34 cellular contexts compared by ENCODE assay signal in the genomic region with DNA sequence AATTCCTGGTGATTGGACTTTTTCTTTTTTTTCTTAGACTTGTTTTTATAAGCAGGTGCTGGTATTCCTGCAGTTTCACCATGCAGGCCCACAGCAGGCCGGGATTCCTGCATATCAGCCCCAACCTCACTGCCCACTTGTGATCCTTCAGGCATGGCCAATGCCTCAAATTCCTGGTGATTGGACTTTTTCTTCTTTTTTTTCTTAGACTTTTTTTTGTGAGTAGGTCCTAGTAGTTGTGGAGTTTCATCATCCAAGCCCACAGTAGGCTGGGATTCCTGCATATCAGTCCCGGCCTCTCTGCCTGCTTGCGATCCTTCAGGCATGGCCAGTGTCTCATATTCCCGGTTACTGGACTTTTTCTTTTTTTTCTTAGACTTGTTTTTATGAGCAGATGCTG. TPM values are rescaled to one million over a fixed set of nuclear protein-coding genes. Genes with fewer than 3 reads are reported as not detected.
DNase-seq lines count a peak whose midpoint lies in the region; ATAC-seq, FAIRE-seq and TF ChIP-seq lines count a peak whose summit lies in the region.
"Had no signal": no experiment of that assay in that cellular context is flagged by ENCODE, and none has a peak within 500 bp of the region (broad histone marks: within the 10 kb centered on the region; RNA-seq: fewer than 3 reads in every experiment).

No MANE protein-coding gene starts in this region.

- peak overlapping the region in 6 of 11 experiments; percentile 13 to 95 (median 89); a peak in 11 of 22 replicates for H3K4me2 ChIP-seq in BLaER1 treated with 17β-estradiol and CSF1 and Interleukin-3, amounts not matched to agents 10 nM and 100 nM
- no peak overlapping the region for H3K4me2 ChIP-seq in H9 (ENCODE audit: insufficient read depth, insufficient read length, low read length)
- H3K4me2 ChIP-seq in GM12878 (ENCODE audit: control insufficient read depth, insufficient read depth): no peak overlapping the region
- H3K4me2 ChIP-seq: neural progenitor cell had no signal

- H3K9me3 Mint-ChIP-seq in H9 (no peaks in the 10 kb centered on the region; a peak in 1 of 5 replicates), progenitor cell of endocrine pancreas (ENCODE audit: low read depth) (no peaks in the 10 kb centered on the region)
- H3K9me3 Mint-ChIP-seq: activated naive CD4-positive, alpha-beta T cell treated with anti-CD3 and anti-CD28 coated beads, Interleukin-2, amount 50 U/mL, for 24 hours; immature natural killer cell; memory B cell; neural progenitor cell; T-helper 2 cell treated with Interferon-gamma antibody and Interleukin-4, amounts not matched to agents 5 μg/mL and 100 μg/mL, for 36 hours had no signal

- TSS peak; percentile 39 for BruUV-seq in GM12878 (replicated peaks; lab: Mats Ljungman, UMichigan)

- POLR2A ChIA-PET in GM12878 (lab: Charles Lee): no interaction called here

- H3K23me2 ChIP-seq in H9 (ENCODE audit: insufficient read length, low read depth, low read length, poor library complexity, severe bottlenecking): no peaks in the 10 kb centered on the region

- H3K27ac Mint-ChIP-seq in H9 (peak overlapping the region in 2 of 3 experiments; percentile 29 to 62; a peak in 5 of 7 replicates), progenitor cell of endocrine pancreas (peak overlapping the region; percentile 54)
- H3K27ac Mint-ChIP-seq: activated CD4-positive, alpha-beta T cell treated with anti-CD3 and anti-CD28 coated beads for 36 hours; activated naive CD4-positive, alpha-beta T cell treated with anti-CD3 and anti-CD28 coated beads, Interleukin-2, amount 50 U/mL, for 24 hours; immature natural killer cell; memory B cell; neural progenitor cell; T-helper 2 cell treated with Interferon-gamma antibody and Interleukin-4, amounts not matched to agents 5 μg/mL and 100 μg/mL, for 36 hours had no signal

- peaks cover 5 to 34% (median 14%) of the 10 kb centered on the region in 11 experiments; a peak in 12 of 22 replicates for H4K20me1 ChIP-seq in BLaER1 treated with 17β-estradiol and CSF1 and Interleukin-3, amounts not matched to agents 10 nM and 100 nM
- H4K20me1 ChIP-seq in H9 (ENCODE audit: control insufficient read depth, insufficient read depth, insufficient read length) (no peaks in the 10 kb centered on the region), GM12878 (ENCODE audit: control insufficient read depth, insufficient read depth) (no peaks in the 10 kb centered on the region)

- whole genome bisulfite sequencing in H9 (ENCODE audit: extremely low coverage, insufficient read length, low lambda C conversion rate): no CpG with 5 or more reads among the region's 4 CpGs
- 98% methylated on average over 4 of the region's 4 CpGs for WGBS in GM12878 (ENCODE audit: insufficient coverage, insufficient replicate concordance, low lambda C conversion rate, missing lambda C conversion rate)

- no peak overlapping the region for H2BK12ac ChIP-seq in H9 (ENCODE audit: insufficient read length, low read depth, low read length)

- in situ Hi-C loops in GM12878 (cut with MboI): no loop called here

- H3K36me3 Mint-ChIP-seq in H9 (ENCODE audit: insufficient read depth in 1 of 3, low read depth in 3 of 3) (peaks cover 37 to 66% (median 57%) of the 10 kb centered on the region in 3 experiments; a peak in 6 of 7 replicates), progenitor cell of endocrine pancreas (ENCODE audit: insufficient read depth) (peaks cover 24% of the 10 kb centered on the region)

- no peak for FAIRE-seq in GM12878 (lab: Jason Lieb, UNC)
- FAIRE-seq: bronchial epithelial cell, GM12892, H54, HepG2, pancreas, small intestine had no signal

- no peak overlapping the region for H2BK15ac ChIP-seq in H9 (ENCODE audit: low read depth, low read length)

- H3K4ac ChIP-seq in H9 (ENCODE audit: low read depth, low read length): no peak overlapping the region

- peaks cover 58 to 70% (median 69%) of the 10 kb centered on the region in 11 experiments for H3K36me3 ChIP-seq in BLaER1 treated with 17β-estradiol and CSF1 and Interleukin-3, amounts not matched to agents 10 nM and 100 nM
- peaks cover 9 to 21% of the 10 kb centered on the region in 2 experiments for H3K36me3 ChIP-seq in GM12878 (ENCODE audit: control insufficient read depth in 2 of 2, insufficient read depth in 2 of 2, low read length in 1 of 2)

- H3K4me1 Mint-ChIP-seq in H9: peaks cover 7 to 9% of the 10 kb centered on the region in 2 experiments
- H3K4me1 Mint-ChIP-seq in progenitor cell of endocrine pancreas (ENCODE audit: low read depth): peaks cover 9% of the 10 kb centered on the region

- H3K27me3 Mint-ChIP-seq in H9 (ENCODE audit: low read depth) (no peaks in the 10 kb centered on the region), progenitor cell of endocrine pancreas (no peaks in the 10 kb centered on the region)
- H3K27me3 Mint-ChIP-seq: activated CD4-positive, alpha-beta T cell treated with anti-CD3 and anti-CD28 coated beads for 36 hours; activated naive CD4-positive, alpha-beta T cell treated with anti-CD3 and anti-CD28 coated beads, Interleukin-2, amount 50 U/mL, for 24 hours; memory B cell had no signal

- RAD21 ChIA-PET in GM12878 (lab: Charles Lee; ENCODE audit: unreplicated experiment): no interaction called here

- SMC1A ChIA-PET in GM12878 (lab: Charles Lee; ENCODE audit: uncharacterized antibody, unreplicated experiment): no interaction called here

- peak overlapping the region in 1 of 11 experiments; percentile 99; a peak in 1 of 22 replicates for H3K9ac ChIP-seq in BLaER1 treated with 17β-estradiol and CSF1 and Interleukin-3, amounts not matched to agents 10 nM and 100 nM
- H3K9ac ChIP-seq in H9 (ENCODE audit: extremely low read depth, insufficient read length, low read length) (no peak overlapping the region), GM12878 (ENCODE audit: control insufficient read depth, insufficient read depth, low read length) (no peak overlapping the region)
- H3K9ac ChIP-seq: neural progenitor cell had no signal

- intact Hi-C loops in GM12878 (cut with micrococcal nuclease; ENCODE audit: unreplicated experiment): no loop called here

- no peak overlapping the region for H3K56ac ChIP-seq in H9 (ENCODE audit: insufficient read length, low read depth, low read length)

- no peaks in the 10 kb centered on the region for H3K27me3 ChIP-seq in BLaER1 treated with 17β-estradiol and CSF1 and Interleukin-3, amounts not matched to agents 10 nM and 100 nM
- H3K27me3 ChIP-seq in H9 (ENCODE audit: insufficient read depth, low read length) (no peaks in the 10 kb centered on the region), GM12878 (replicated peaks in 1 of 2; ENCODE audit: control insufficient read depth in 2 of 2, insufficient read depth in 2 of 2, low read length in 1 of 2) (no peaks in the 10 kb centered on the region)
- H3K27me3 ChIP-seq: left lung, neural progenitor cell, pancreas, tibial artery, vagina had no signal

- H3K23ac ChIP-seq in H9 (ENCODE audit: insufficient read length, low read depth, low read length): no peak overlapping the region

- TF ChIP-seq POLR2A in GM12878 (IDR thresholded peaks at IDR 0.05; ENCODE audit: low read depth, low read length): no peak

- TF ChIP-seq CTCF in H9 (conservative IDR thresholded peaks at IDR 0.05) (no peak), GM12878 (IDR thresholded peaks at IDR 0.05 in 2 of 3, conservative IDR thresholded peaks at IDR 0.05 in 1 of 3; ENCODE audit: control insufficient read depth in 2 of 3, extremely low read depth in 1 of 3, insufficient read depth in 1 of 3, low read depth in 3 of 3, low read length in 3 of 3) (no peak), progenitor cell of endocrine pancreas (IDR thresholded peaks at IDR 0.05; ENCODE audit: unreplicated experiment) (no peak)

- no peak overlapping the region for H2AK5ac ChIP-seq in H9 (ENCODE audit: insufficient read length, low read length)

- H3K14ac ChIP-seq in H9 (ENCODE audit: insufficient read depth, low read length): no peak overlapping the region

- no peak overlapping the region for H4K91ac ChIP-seq in H9 (ENCODE audit: insufficient read length, low read depth, low read length)

- DNase-seq in H9 (no peak), GM12878 (ENCODE audit: low read depth, low spot score) (no peak), progenitor cell of endocrine pancreas (ENCODE audit: low spot score, unreplicated experiment) (no peak), cortex of kidney (lab: John Stamatoyannopoulos, UW) (no peak)
- DNase-seq: activated CD4-positive, alpha-beta T cell treated with anti-CD3 and anti-CD28 coated beads for 36 hours; anterior cingulate cortex; DMS53; effector CD4-positive, alpha-beta T cell; immature natural killer cell; Karpas-422; left lung; NCI-H1417 treated with DMSO at 0.1 percent for 48 hours; NCI-H2107; NCI-H345; pancreas; SHP77 treated with DMSO at 0.1 percent for 48 hours; small intestine; tibial artery had no signal

- no peak overlapping the region for H3K18ac ChIP-seq in H9 (ENCODE audit: insufficient read length, low read depth, low read length)

- no peak overlapping the region for H2BK20ac ChIP-seq in H9 (ENCODE audit: low read depth, low read length, poor library complexity, severe bottlenecking)

- H4K5ac ChIP-seq in H9 (ENCODE audit: insufficient read length, low read depth, low read length): no peak overlapping the region

- H2AFZ ChIP-seq in H9 (ENCODE audit: low read length) (no peak overlapping the region), GM12878 (ENCODE audit: control insufficient read depth, low read depth, low read length) (no peak overlapping the region)
- H2AFZ ChIP-seq: neural progenitor cell had no signal

- no peak overlapping the region for H3K4me3 ChIP-seq in BLaER1 treated with 17β-estradiol and CSF1 and Interleukin-3, amounts not matched to agents 10 nM and 100 nM
- no peak overlapping the region for H3K4me3 ChIP-seq in GM12878
- H3K4me3 ChIP-seq: left lung, neural progenitor cell, pancreas, tibial artery, vagina had no signal

- H3K79me1 ChIP-seq in H9 (ENCODE audit: insufficient read depth, low read depth, low read length, poor library complexity, severe bottlenecking): peaks cover 6% of the 10 kb centered on the region

- peaks cover 32 to 49% (median 42%) of the 10 kb centered on the region in 10 experiments for H3K4me1 ChIP-seq in BLaER1 treated with 17β-estradiol and CSF1 and Interleukin-3, amounts not matched to agents 10 nM and 100 nM
- H3K4me1 ChIP-seq in H9 (ENCODE audit: insufficient read depth, low read length) (peaks cover 3% of the 10 kb centered on the region; the same call in 1 of the 2 replicates), GM12878 (ENCODE audit: control insufficient read depth, insufficient read depth, low read length) (peaks cover 5% of the 10 kb centered on the region)
- H3K4me1 ChIP-seq: pancreas had no signal

- ATAC-seq in GM12878 (no peak), HG02678 (IDR thresholded peaks at IDR 0.05; ENCODE audit: unreplicated experiment) (no peak), HG03097 (IDR thresholded peaks at IDR 0.05; ENCODE audit: low FRiP score, unreplicated experiment) (no peak)
- ATAC-seq: activated CD4-positive, alpha-beta T cell treated with anti-CD3 and anti-CD28 coated beads for 36 hours; HepG2; left lung; Panc1; pancreas had no signal

- H2BK120ac ChIP-seq in H9 (ENCODE audit: low read depth, low read length, poor library complexity, severe bottlenecking): no peak overlapping the region

- CTCF ChIA-PET in GM12878 (lab: Yijun Ruan, JAX): no interaction called here

- TF ChIP-seq EP300 in GM12878 (IDR thresholded peaks at IDR 0.05; ENCODE audit: borderline replicate concordance in 1 of 2, control insufficient read depth in 1 of 2, low read depth in 2 of 2, low read length in 2 of 2): no peak

- no peak overlapping the region for H3T11ph ChIP-seq in H9 (ENCODE audit: low read length)

- no peak overlapping the region for H2BK5ac ChIP-seq in H9 (ENCODE audit: insufficient read length, low read length)

- H3K4me3 Mint-ChIP-seq in H9 (no peak overlapping the region), progenitor cell of endocrine pancreas (ENCODE audit: low read depth) (no peak overlapping the region)
- H3K4me3 Mint-ChIP-seq: activated CD4-positive, alpha-beta T cell treated with anti-CD3 and anti-CD28 coated beads for 36 hours; immature natural killer cell; memory B cell; neural progenitor cell; T-helper 2 cell treated with Interferon-gamma antibody and Interleukin-4, amounts not matched to agents 5 μg/mL and 100 μg/mL, for 36 hours had no signal

- H3K79me2 ChIP-seq in H9 (ENCODE audit: insufficient read depth, low read length) (peaks cover 9% of the 10 kb centered on the region; the same call in 1 of the 2 replicates), GM12878 (ENCODE audit: control insufficient read depth, insufficient read depth, low read length) (peaks cover 31% of the 10 kb centered on the region)

- peak overlapping the region in 4 of 11 experiments; percentile 27 to 97 (median 92); a peak in 7 of 22 replicates for H3K27ac ChIP-seq in BLaER1 treated with 17β-estradiol and CSF1 and Interleukin-3, amounts not matched to agents 10 nM and 100 nM
- H3K27ac ChIP-seq in H9 (ENCODE audit: insufficient read length, low read depth, low read length) (no peak overlapping the region), GM12878 (ENCODE audit: control insufficient read depth, insufficient read depth) (no peak overlapping the region)
- H3K27ac ChIP-seq: epithelial cell of prostate, left lung, neural progenitor cell, pancreas, tibial artery, vagina had no signal

- H3K9me3 ChIP-seq in BLaER1 treated with 17β-estradiol and CSF1 and Interleukin-3, amounts not matched to agents 10 nM and 100 nM (replicated peaks in 1 of 11): no peaks in the 10 kb centered on the region
- no peaks in the 10 kb centered on the region for H3K9me3 ChIP-seq in H9 (ENCODE audit: control insufficient read depth, low read depth, low read length)
- H3K9me3 ChIP-seq in GM12878 (replicated peaks; ENCODE audit: control insufficient read depth, insufficient read depth, low read length): no peaks in the 10 kb centered on the region
- H3K9me3 ChIP-seq: left lung, pancreas, tibial artery, vagina had no signal

- TF ChIP-seq RAD21 in GM12878 (IDR thresholded peaks at IDR 0.05; ENCODE audit: insufficient read depth, low read depth, low read length): no peak

- no peak overlapping the region for H4K8ac ChIP-seq in H9 (replicated peaks; ENCODE audit: insufficient read length, low read depth, low read length)

RNA-seq across cellular contexts. Expression of a gene that starts 4.8 kb away (rescaled TPM):
- 24.2 and 26.9 TPM in 2 replicates for total RNA-seq in H9 (2021)
- total RNA-seq in GM12878 (2013; cell fraction: nucleolus; rRNA removed): 14.4 and 18.9 TPM in 2 replicates
- 15.2 and 15.6 TPM in 2 replicates for total RNA-seq in GM12878 (2014; rRNA removed)
- 22.8 and 23.0 TPM in 2 replicates for total RNA-seq in GM12878 (2014; rRNA removed; fragmentation: Illumina TruSeq; extraction: Trizol)
- total RNA-seq in GM12878 (2021): 14.3 and 16.0 TPM in 2 replicates
- 16.4 TPM for polyA plus RNA-seq in GM12878 (2011; ENCODE audit: low read depth)
- polyA plus RNA-seq in GM12878 (2011; rRNA removed): 16.2 and 25.2 TPM in 2 replicates
- polyA plus RNA-seq in GM12878 (2011; cell fraction: cytosol; rRNA removed): 11.7 and 11.9 TPM in 2 replicates
- polyA plus RNA-seq in GM12878 (2011; cell fraction: nucleus; rRNA removed): 5.5 and 11.2 TPM in 2 replicates
- polyA plus RNA-seq in GM12878 (2012): 13.2 and 14.2 TPM in 2 replicates
- polyA plus RNA-seq in GM12878 (2014; fragmentation: Illumina TruSeq; extraction: Trizol): 25.5 and 26.4 TPM in 2 replicates
- 10 to 100 TPM; 11.3 to 16.0 TPM for polyA plus RNA-seq in GM12878 (2014; fragmentation: Nextera tagmentation; extraction: Ambion mirVana)
- polyA plus RNA-seq in GM12878 (2014; rRNA removed): 20.5 and 23.4 TPM in 2 replicates
- polyA plus RNA-seq in GM12878 (2016; fragmentation: Nextera tagmentation; extraction: Ambion mirVana): 10 to 100 TPM; 11.9 to 13.2 TPM
- 5.4 and 5.6 TPM in 2 replicates for polyA minus RNA-seq in GM12878 (2011; rRNA and poly(A)+ RNA removed)
- 4.1 and 5.7 TPM in 2 replicates for polyA minus RNA-seq in GM12878 (2011; cell fraction: cytosol; rRNA and poly(A)+ RNA removed)
- 3.7 and 5.5 TPM in 2 replicates for polyA minus RNA-seq in GM12878 (2011; cell fraction: nucleus; rRNA and poly(A)+ RNA removed)
- total RNA-seq in progenitor cell of endocrine pancreas: 17.9 and 18.5 TPM in 2 replicates

RNA-seq across cellular contexts. Expression of a gene that starts 8.2 kb away (rescaled TPM):
- total RNA-seq in H9 (2021) (0.72 and 0.86 TPM in 2 replicates), GM12878 (2014; rRNA removed) (not detected in 2 replicates), GM12878 (2014; rRNA removed; fragmentation: Illumina TruSeq; extraction: Trizol) (not detected in 2 replicates), GM12878 (2021) (not detected in 2 replicates), progenitor cell of endocrine pancreas (0.43 and 0.64 TPM in 2 replicates)
- not detected in 2 replicates for total RNA-seq in GM12878 (2013; cell fraction: nucleolus; rRNA removed)
- not detected for polyA plus RNA-seq in GM12878 (2011; ENCODE audit: low read depth)
- polyA plus RNA-seq in GM12878 (2011; rRNA removed) (not detected in 2 replicates), GM12878 (2014; fragmentation: Illumina TruSeq; extraction: Trizol) (not detected in 2 replicates), GM12878 (2014; fragmentation: Nextera tagmentation; extraction: Ambion mirVana) (not detected), GM12878 (2014; rRNA removed) (0.33 TPM in 1 of 2 replicates, not detected in the other), GM12878 (2016; fragmentation: Nextera tagmentation; extraction: Ambion mirVana) (not detected)
- polyA plus RNA-seq in GM12878 (2011; cell fraction: cytosol; rRNA removed): not detected in 2 replicates
- polyA plus RNA-seq in GM12878 (2011; cell fraction: nucleus; rRNA removed): not detected in 2 replicates
- polyA plus RNA-seq in GM12878 (2012): not detected in 2 replicates
- not detected in 2 replicates for polyA minus RNA-seq in GM12878 (2011; rRNA and poly(A)+ RNA removed)
- not detected in 2 replicates for polyA minus RNA-seq in GM12878 (2011; cell fraction: cytosol; rRNA and poly(A)+ RNA removed)
- not detected in 2 replicates for polyA minus RNA-seq in GM12878 (2011; cell fraction: nucleus; rRNA and poly(A)+ RNA removed)
- total RNA-seq: activated CD4-positive, alpha-beta T cell treated with anti-CD3 and anti-CD28 coated beads for 36 hours; activated CD8-positive, alpha-beta memory T cell treated with anti-CD3 and anti-CD28 coated beads for 36 hours; bronchial epithelial cell; HepG2; pancreas; vagina had no signal
- polyA plus RNA-seq: BJ, HepG2, immature natural killer cell, pancreas, small intestine had no signal

RNA-seq across cellular contexts. Expression of a gene that starts 47.0 kb away (rescaled TPM):
- total RNA-seq in H9 (2021) (43.1 and 44.3 TPM in 2 replicates), GM12878 (2014; rRNA removed) (54.4 and 63.2 TPM in 2 replicates), GM12878 (2014; rRNA removed; fragmentation: Illumina TruSeq; extraction: Trizol) (75.7 and 77.5 TPM in 2 replicates), GM12878 (2021) (40.9 and 44.5 TPM in 2 replicates), progenitor cell of endocrine pancreas (47.2 and 47.7 TPM in 2 replicates)
- total RNA-seq in GM12878 (2013; cell fraction: nucleolus; rRNA removed): 213 and 214 TPM in 2 replicates
- 24.5 TPM for polyA plus RNA-seq in GM12878 (2011; ENCODE audit: low read depth)
- polyA plus RNA-seq in GM12878 (2011; rRNA removed) (36.8 and 47.0 TPM in 2 replicates), GM12878 (2014; fragmentation: Illumina TruSeq; extraction: Trizol) (45.4 and 51.2 TPM in 2 replicates), GM12878 (2014; fragmentation: Nextera tagmentation; extraction: Ambion mirVana) (10 to 100 TPM; 15.8 to 16.1 TPM), GM12878 (2014; rRNA removed) (29.3 and 37.3 TPM in 2 replicates), GM12878 (2016; fragmentation: Nextera tagmentation; extraction: Ambion mirVana) (10 to 100 TPM; 23.4 to 25.3 TPM)
- polyA plus RNA-seq in GM12878 (2011; cell fraction: cytosol; rRNA removed): 20.6 and 21.1 TPM in 2 replicates
- polyA plus RNA-seq in GM12878 (2011; cell fraction: nucleus; rRNA removed): 38.2 and 45.2 TPM in 2 replicates
- 24.8 and 32.0 TPM in 2 replicates for polyA plus RNA-seq in GM12878 (2012)
- polyA minus RNA-seq in GM12878 (2011; rRNA and poly(A)+ RNA removed): 91.0 and 111 TPM in 2 replicates
- 28.5 and 35.3 TPM in 2 replicates for polyA minus RNA-seq in GM12878 (2011; cell fraction: cytosol; rRNA and poly(A)+ RNA removed)
- 45.5 and 69.1 TPM in 2 replicates for polyA minus RNA-seq in GM12878 (2011; cell fraction: nucleus; rRNA and poly(A)+ RNA removed)

Comparison
In these comparisons a context has a peak if more than half of its experiments do, and no peak if none do; other contexts are left out.
1. H3K4me2 ChIP-seq: peak in BLaER1 treated with 17β-estradiol and CSF1 and Interleukin-3, amounts not matched to agents 10 nM and 100 nM (6 of 11); none in H9 (single experiment) and GM12878 (single experiment).